In the genomic region with DNA sequence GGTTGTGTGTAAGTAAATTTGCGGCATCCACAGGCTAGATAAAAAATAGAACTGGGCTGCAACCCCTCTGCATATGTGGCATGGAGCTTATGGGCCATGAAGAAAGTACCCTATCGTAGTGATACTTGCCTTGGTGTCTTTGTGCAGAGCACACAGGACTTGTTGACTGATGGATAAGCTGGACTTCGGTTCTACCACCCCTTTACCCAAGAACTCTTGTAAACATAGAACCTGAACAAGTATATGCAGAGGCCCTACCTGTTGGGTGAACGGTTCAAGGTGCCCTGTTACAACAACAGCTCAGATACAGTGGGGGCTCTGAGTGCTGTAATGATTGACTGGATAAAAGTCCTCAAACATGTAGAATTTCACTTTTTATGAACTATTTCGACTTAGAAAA, we compare ENCODE assay signal across 28 cellular contexts.
"Had no signal": no experiment of that assay in that cellular context is flagged by ENCODE, and none has a peak within 500 bp of the region (broad histone marks: within the 10 kb centered on the region; RNA-seq: fewer than 3 reads in every experiment).

No MANE protein-coding gene starts in this region.

- H3K27me3 ChIP-seq: stomach, suprapubic skin, testis, thyroid gland, tibial artery, tibial nerve, transverse colon, uterus, vagina had no signal

- FAIRE-seq: urothelium cell line had no signal

- H3K27me3 Mint-ChIP-seq: stimulated activated memory B cell treated with anti-CD40 and anti-IgM and Interleukin-4, amounts not matched to agents 10 μg/mL and 1 μg/mL and 100 μg/mL, for 72 hours; stimulated activated naive B cell treated with anti-CD40 and anti-IgM and Interleukin-4, amounts not matched to agents 10 μg/mL and 1 μg/mL and 100 μg/mL, for 72 hours had no signal

- H3K4me3 ChIP-seq: stomach, suprapubic skin, testis, thoracic aorta, thyroid gland, tibial artery, tibial nerve, transverse colon, upper lobe of left lung, upper lobe of right lung, uterus, vagina had no signal

- ATAC-seq: stimulated activated effector memory CD8-positive, alpha-beta T cell treated with anti-CD3 and anti-CD28 coated beads, Interleukin-12 subunit alpha, Interleukin-12 subunit beta, amount 100 ng/mL, for 72 hours; stimulated activated memory B cell treated with anti-CD40 and anti-IgM and Interleukin-4, amounts not matched to agents 10 μg/mL and 1 μg/mL and 100 μg/mL, for 72 hours; stimulated activated naive B cell treated with anti-CD40 and anti-IgM and Interleukin-4, amounts not matched to agents 10 μg/mL and 1 μg/mL and 100 μg/mL, for 72 hours; stimulated activated naive CD8-positive, alpha-beta T cell treated with anti-CD3 and anti-CD28 coated beads, Interleukin-15, amount 100 ng/mL, for 72 hours; stimulated activated naive CD8-positive, alpha-beta T cell treated with anti-CD3 and anti-CD28 coated beads, Interleukin-15, Interleukin-2, amounts not matched to agents 100 U/mL and 50 U/mL, for 24 hours; upper lobe of right lung had no signal

- H3K27ac ChIP-seq: stomach, suprapubic skin, testis, thoracic aorta, thyroid gland, tibial artery, tibial nerve, transverse colon, upper lobe of left lung, upper lobe of right lung, uterus, vagina had no signal

- H3K36me3 Mint-ChIP-seq: stimulated activated effector memory CD8-positive, alpha-beta T cell treated with anti-CD3 and anti-CD28 coated beads, Interleukin-12 subunit alpha, Interleukin-12 subunit beta, amount 100 ng/mL, for 72 hours; stimulated activated memory B cell treated with anti-CD40 and anti-IgM and Interleukin-4, amounts not matched to agents 10 μg/mL and 1 μg/mL and 100 μg/mL, for 72 hours; type B pancreatic cell had no signal

- H3K4me3 Mint-ChIP-seq: stimulated activated effector memory CD8-positive, alpha-beta T cell treated with anti-CD3 and anti-CD28 coated beads, Interleukin-12 subunit alpha, Interleukin-12 subunit beta, amount 100 ng/mL, for 72 hours; stimulated activated memory B cell treated with anti-CD40 and anti-IgM and Interleukin-4, amounts not matched to agents 10 μg/mL and 1 μg/mL and 100 μg/mL, for 72 hours; stimulated activated naive B cell treated with anti-CD40 and anti-IgM and Interleukin-4, amounts not matched to agents 10 μg/mL and 1 μg/mL and 100 μg/mL, for 72 hours; stimulated activated naive CD8-positive, alpha-beta T cell treated with anti-CD3 and anti-CD28 coated beads, Interleukin-15, amount 100 ng/mL, for 72 hours; stimulated activated naive CD8-positive, alpha-beta T cell treated with anti-CD3 and anti-CD28 coated beads, Interleukin-15, Interleukin-2, amounts not matched to agents 100 ng/mL and 50 ng/mL, for 24 hours; type B pancreatic cell had no signal

- H3K9me3 ChIP-seq: stomach, suprapubic skin, testis, thoracic aorta, thyroid gland, tibial artery, tibial nerve, transverse colon, upper lobe of left lung, upper lobe of right lung, uterus, vagina had no signal

- H3K27ac Mint-ChIP-seq: stimulated activated effector memory CD8-positive, alpha-beta T cell treated with anti-CD3 and anti-CD28 coated beads, Interleukin-12 subunit alpha, Interleukin-12 subunit beta, amount 100 ng/mL, for 72 hours; stimulated activated memory B cell treated with anti-CD40 and anti-IgM and Interleukin-4, amounts not matched to agents 10 μg/mL and 1 μg/mL and 100 μg/mL, for 72 hours; stimulated activated naive B cell treated with anti-CD40 and anti-IgM and Interleukin-4, amounts not matched to agents 10 μg/mL and 1 μg/mL and 100 μg/mL, for 72 hours; stimulated activated naive CD8-positive, alpha-beta T cell treated with anti-CD3 and anti-CD28 coated beads, Interleukin-15, amount 100 ng/mL, for 72 hours; stimulated activated naive CD8-positive, alpha-beta T cell treated with anti-CD3 and anti-CD28 coated beads, Interleukin-15, Interleukin-2, amounts not matched to agents 100 ng/mL and 50 ng/mL, for 24 hours; type B pancreatic cell had no signal

- DNase-seq: stimulated activated CD4-positive, alpha-beta T cell treated with anti-CD3 and anti-CD28 coated beads, Interleukin-2, amount 100 ng/mL, for 48 hours; stimulated activated CD4-positive, alpha-beta T cell treated with anti-CD3 and anti-CD28 coated beads, Interleukin-4, amount 100 ng/mL, for 1 hour; stimulated activated CD4-positive, alpha-beta T cell treated with anti-CD3 and anti-CD28 coated beads, Interleukin-4, amount 100 ng/mL, for 4 hours; stimulated activated CD8-positive, alpha-beta memory T cell treated with anti-CD3 and anti-CD28 coated beads, Interleukin-4, amount 100 ng/mL, for 48 hours; stimulated activated naive B cell treated with anti-CD40 and anti-IgM and Interleukin-4, amounts not matched to agents 10 μg/mL and 1 μg/mL and 100 μg/mL, for 72 hours; stimulated activated naive CD4-positive, alpha-beta T cell; stimulated activated naive CD4-positive, alpha-beta T cell treated with Interleukin-2 at 50 U/mL for 16 hours; stimulated activated naive CD8-positive, alpha-beta T cell treated with anti-CD3 and anti-CD28 coated beads, Interleukin-15, amount 100 ng/mL, for 72 hours; stimulated activated naive CD8-positive, alpha-beta T cell treated with anti-CD3 and anti-CD28 coated beads, Interleukin-15, Interleukin-2, amounts not matched to agents 100 U/mL and 50 U/mL, for 24 hours; stomach; substantia nigra; testis; thyroid gland; tibial artery; transverse colon; trophoblast cell; upper lobe of left lung; upper lobe of right lung; uterus had no signal

- H3K9me3 Mint-ChIP-seq: stimulated activated effector memory CD8-positive, alpha-beta T cell treated with anti-CD3 and anti-CD28 coated beads, Interleukin-12 subunit alpha, Interleukin-12 subunit beta, amount 100 ng/mL, for 72 hours; stimulated activated memory B cell treated with anti-CD40 and anti-IgM and Interleukin-4, amounts not matched to agents 10 μg/mL and 1 μg/mL and 100 μg/mL, for 72 hours; stimulated activated naive B cell treated with anti-CD40 and anti-IgM and Interleukin-4, amounts not matched to agents 10 μg/mL and 1 μg/mL and 100 μg/mL, for 72 hours; stimulated activated naive CD8-positive, alpha-beta T cell treated with anti-CD3 and anti-CD28 coated beads, Interleukin-15, amount 100 ng/mL, for 72 hours; stimulated activated naive CD8-positive, alpha-beta T cell treated with anti-CD3 and anti-CD28 coated beads, Interleukin-15, Interleukin-2, amounts not matched to agents 100 ng/mL and 50 ng/mL, for 24 hours; type B pancreatic cell had no signal

- H3K36me3 ChIP-seq: stomach, suprapubic skin, thoracic aorta, thyroid gland, tibial artery, tibial nerve, transverse colon, upper lobe of left lung, upper lobe of right lung, uterus, vagina had no signal
